Comparison of ENCODE assay signal across 11 cellular contexts in genomic region chr11:108672113-108672512, GRCh38. TPM values are rescaled to one million over a fixed set of nuclear protein-coding genes. Genes with fewer than 3 reads are reported as not detected.
DNase-seq lines count a peak whose midpoint lies in the region; ATAC-seq, FAIRE-seq and TF ChIP-seq lines count a peak whose summit lies in the region.
"Had no signal": no experiment of that assay in that cellular context is flagged by ENCODE, and none has a peak within 500 bp of the region (broad histone marks: within the 10 kb centered on the region; RNA-seq: fewer than 3 reads in every experiment).

No MANE protein-coding gene starts in this region.

- ATAC-seq in left lung (peak; percentile 75), GM18870 (IDR thresholded peaks at IDR 0.05; ENCODE audit: unreplicated experiment) (no peak), HepG2 (no peak)
- ATAC-seq: esophagus mucosa had no signal

- H3K79me2 ChIP-seq in HepG2 (ENCODE audit: insufficient read depth, low read length) = peaks cover 56% of the 10 kb centered on the region

- H2AFZ ChIP-seq in HepG2 (ENCODE audit: low read length) = no peak overlapping the region

- CTCF ChIA-PET in HepG2 (lab: Yijun Ruan, JAX; ENCODE audit: low intra/inter-chr PET ratio, low total read pairs) = no interaction called here

- in situ Hi-C loops in HepG2 (cut with HindIII; ENCODE audit: extremely low pct_ligation_motif_present, low pct_unique_long_range_greater_than_20kb) = no loop called here

- TF ChIP-seq POLR2A in HepG2 (IDR thresholded peaks at IDR 0.05; ENCODE audit: insufficient read depth in 1 of 2, low read depth in 2 of 2, low read length in 2 of 2) = no peak

- DNase-seq in AG20443 (ENCODE audit: low spot score) (peak; percentile 42), LoVo (ENCODE audit: low spot score) (peak; percentile 13), astrocyte of the hippocampus (ENCODE audit: low read depth, low spot score) (peak; percentile 80), left lung (no peak), NCI-H524 treated with DMSO at 0.1 percent for 48 hours (lab: John Stamatoyannopoulos, UW) (no peak), SK-N-DZ (ENCODE audit: low spot score) (no peak), HepG2 (ENCODE audit: low spot score) (no peak)
- DNase-seq: activated CD4-positive, alpha-beta T cell treated with anti-CD3 and anti-CD28 coated beads, Interleukin-2, amount 50 U/mL, for 1 hour; NCI-H1092 had no signal

- peaks cover 0 to 19% of the 10 kb centered on the region in 2 donors for H3K36me3 ChIP-seq in left lung
- H3K36me3 ChIP-seq in HepG2 (replicated peaks in 1 of 2; ENCODE audit: control insufficient read depth in 1 of 2, insufficient read depth in 2 of 2, low read length in 2 of 2) = peaks cover 7 to 27% of the 10 kb centered on the region in 2 experiments; a peak in 4 of 5 replicates

- no TSS peak for BruUV-seq in HepG2 (replicated peaks; lab: Mats Ljungman, UMichigan)

- no peak overlapping the region for H3K4me2 ChIP-seq in HepG2 (ENCODE audit: low read depth, low read length)

- H3K9ac ChIP-seq in HepG2 (ENCODE audit: insufficient read depth, low read depth, low read length) = no peak overlapping the region

- intact Hi-C loops in left lung (cut with DNase I) = no loop called here
- intact Hi-C loops in HepG2 (cut with micrococcal nuclease; ENCODE audit: unreplicated experiment) = no loop called here

- H3K9me3 ChIP-seq in left lung = no peaks in the 10 kb centered on the region
- H3K9me3 ChIP-seq in HepG2 (ENCODE audit: low read length) = no peaks in the 10 kb centered on the region

- FAIRE-seq in HepG2 (lab: Jason Lieb, UNC) = no peak

- TF ChIP-seq CTCF in left lung (IDR thresholded peaks at IDR 0.05) = no peak
- no peak for TF ChIP-seq CTCF in HepG2 (CRISPR knock-in tag; IDR thresholded peaks at IDR 0.05)

- no peak for TF ChIP-seq RAD21 in HepG2 (CRISPR knock-in tag; IDR thresholded peaks at IDR 0.05)

- H3K4me3 ChIP-seq in left lung = no peak overlapping the region
- H3K4me3 ChIP-seq in HepG2 (replicated peaks in 1 of 3; ENCODE audit: insufficient read depth in 1 of 3, low read depth in 2 of 3, low read length in 3 of 3) = no peak overlapping the region

- H3K27ac ChIP-seq in left lung = no peak overlapping the region
- H3K27ac ChIP-seq in HepG2 (ENCODE audit: extremely low read length, insufficient read depth, low read length) = no peak overlapping the region

- H3K4me1 ChIP-seq in left lung (peaks cover 6 to 14% of the 10 kb centered on the region in 2 donors), HepG2 (ENCODE audit: insufficient read depth, low read length) (peaks cover 31% of the 10 kb centered on the region)

- TF ChIP-seq EP300 in HepG2 (IDR thresholded peaks at IDR 0.05; ENCODE audit: low read depth in 2 of 2, low read length in 2 of 2) (no peak), HepG2 (CRISPR knock-in tag; IDR thresholded peaks at IDR 0.05; ENCODE audit: borderline replicate concordance) (no peak)

- 83% methylated on average over 3 of the region's 3 CpGs for WGBS in HepG2 (ENCODE audit: low lambda C conversion rate)

- H4K20me1 ChIP-seq in HepG2 (ENCODE audit: insufficient read depth, low read length) = no peaks in the 10 kb centered on the region

- H3K27me3 ChIP-seq in left lung (no peaks in the 10 kb centered on the region), HepG2 (ENCODE audit: control insufficient read depth in 1 of 2, insufficient read depth in 2 of 2, low read length in 2 of 2) (no peaks in the 10 kb centered on the region)

- POLR2A ChIA-PET in HepG2 (lab: Yijun Ruan, JAX) = no interaction called here

TF ChIP-seq in HepG2, 621 proteins besides CTCF, POLR2A, EP300 and RAD21 (continues in another document):
- TF ChIP-seq ARHGAP35 (CRISPR knock-in tag; IDR thresholded peaks at IDR 0.05; ENCODE audit: borderline replicate concordance) = no peak
- no peak for TF ChIP-seq HOXA5 (CRISPR knock-in tag; IDR thresholded peaks at IDR 0.05)
- TF ChIP-seq PITX1 (CRISPR knock-in tag; IDR thresholded peaks at IDR 0.05) = no peak
- no peak for TF ChIP-seq NFYB (CRISPR knock-in tag; IDR thresholded peaks at IDR 0.05)
- TF ChIP-seq ZBTB49 (CRISPR knock-in tag; IDR thresholded peaks at IDR 0.05; ENCODE audit: borderline replicate concordance) = no peak
- no peak for TF ChIP-seq TCF12 (IDR thresholded peaks at IDR 0.05)
- TF ChIP-seq TCF12 (CRISPR knock-in tag; IDR thresholded peaks at IDR 0.05) = no peak
- no peak for TF ChIP-seq ZNF275 (CRISPR knock-in tag; IDR thresholded peaks at IDR 0.05; ENCODE audit: borderline replicate concordance)
- no peak for TF ChIP-seq HOXA3 (CRISPR knock-in tag; IDR thresholded peaks at IDR 0.05)
- TF ChIP-seq TOE1 (CRISPR knock-in tag; IDR thresholded peaks at IDR 0.05) = no peak
- no peak for TF ChIP-seq ZBTB3 (CRISPR knock-in tag; IDR thresholded peaks at IDR 0.05; ENCODE audit: borderline replicate concordance, low read depth)
- TF ChIP-seq ZNF414 (CRISPR knock-in tag; IDR thresholded peaks at IDR 0.05) = no peak

RNA-seq across cellular contexts. Expression of gene DDX10, which starts 7.2 kb away (rescaled TPM):
- 10 to 100 TPM; 16.5 to 24.0 TPM for total RNA-seq in left lung
- 19.3 and 22.9 TPM in 2 replicates for polyA plus RNA-seq in SK-N-DZ (2014; cell fraction: cytosol; rRNA removed)
- 11.8 and 13.0 TPM in 2 replicates for polyA plus RNA-seq in SK-N-DZ (2014; cell fraction: nucleus; rRNA removed)
- total RNA-seq in HepG2 (2016; rRNA removed; fragmentation: Illumina TruSeq; extraction: Trizol) = 32.0 and 39.5 TPM in 2 replicates
- 13.9 and 14.1 TPM in 2 replicates for total RNA-seq in HepG2 (2016; cell fraction: cytosol; rRNA removed; fragmentation: Illumina TruSeq; extraction: Trizol; ENCODE audit: low read depth)
- 30.8 and 44.2 TPM in 2 replicates for total RNA-seq in HepG2 (2016; cell fraction: insoluble cytoplasmic fraction; rRNA removed; fragmentation: Illumina TruSeq; extraction: Trizol)
- 11.5 and 13.0 TPM in 2 replicates for total RNA-seq in HepG2 (2016; cell fraction: membrane; rRNA removed; fragmentation: Illumina TruSeq; extraction: Trizol)
- 34.9 and 40.5 TPM in 2 replicates for total RNA-seq in HepG2 (2016; cell fraction: nucleus; rRNA removed; fragmentation: Illumina TruSeq; extraction: Trizol)
- 14.8 and 17.0 TPM in 2 replicates for polyA plus RNA-seq in HepG2 (2011; rRNA removed)
- 12.9 and 16.8 TPM in 2 replicates for polyA plus RNA-seq in HepG2 (2011; cell fraction: cytosol; rRNA removed)
- 8.6 and 10.4 TPM in 2 replicates for polyA plus RNA-seq in HepG2 (2011; cell fraction: nucleus; rRNA removed)
- 16.1 and 18.0 TPM in 2 replicates for polyA plus RNA-seq in HepG2 (2012)
- 3.0 and 3.8 TPM in 2 replicates for polyA plus RNA-seq in HepG2 (2016; cell fraction: cytosol; fragmentation: Illumina TruSeq; extraction: Trizol; ENCODE audit: low read depth)
- 36.3 and 43.6 TPM in 2 replicates for polyA plus RNA-seq in HepG2 (2016; cell fraction: insoluble cytoplasmic fraction; fragmentation: Illumina TruSeq; extraction: Trizol; ENCODE audit: low read depth)
- 4.9 and 7.2 TPM in 2 replicates for polyA plus RNA-seq in HepG2 (2016; cell fraction: membrane; fragmentation: Illumina TruSeq; extraction: Trizol; ENCODE audit: low read depth)
- polyA plus RNA-seq in HepG2 (2016; cell fraction: nucleus; fragmentation: Illumina TruSeq; extraction: Trizol; ENCODE audit: insufficient read depth, low read depth) = 25.3 and 25.9 TPM in 2 replicates
- 24.0 and 24.2 TPM in 2 replicates for polyA minus RNA-seq in HepG2 (2011; rRNA and poly(A)+ RNA removed; ENCODE audit: low replicate concordance)
- 10.8 and 11.6 TPM in 2 replicates for polyA minus RNA-seq in HepG2 (2011; cell fraction: cytosol; rRNA and poly(A)+ RNA removed)
- polyA minus RNA-seq in HepG2 (2011; cell fraction: nucleus; rRNA and poly(A)+ RNA removed) = 38.8 and 40.5 TPM in 2 replicates

Comparison
In these comparisons a context has a peak if more than half of its experiments do, and no peak if none do; other contexts are left out.
1. DNase-seq: peak in AG20443 (single experiment), LoVo (single experiment) and astrocyte of the hippocampus (single experiment); none in left lung (0 of 2), NCI-H524 treated with DMSO at 0.1 percent for 48 hours (single experiment), SK-N-DZ (single experiment) and HepG2 (single experiment).